ENCODE assay signal across 9 cellular contexts in the genomic region with DNA sequence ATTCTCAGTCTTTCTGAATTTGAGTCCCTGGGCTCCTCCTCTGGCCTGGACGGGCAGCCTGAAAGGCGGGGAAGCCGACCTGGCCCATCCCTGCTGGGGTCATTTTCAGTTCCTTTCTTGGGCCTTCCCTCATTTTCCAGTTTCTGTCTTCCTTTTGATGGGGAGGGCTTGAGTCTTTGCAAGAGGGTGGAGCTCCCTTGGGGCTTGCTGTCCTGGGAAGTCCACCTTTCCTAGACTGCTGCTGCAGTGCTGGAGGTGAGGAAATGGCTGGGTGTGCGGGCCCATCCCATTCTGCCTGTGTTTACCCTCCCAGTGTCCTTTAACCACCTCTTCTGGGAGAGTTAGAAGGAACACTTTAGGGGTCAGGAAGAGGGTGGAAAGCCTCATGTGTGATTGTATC. TPM values are rescaled to one million over a fixed set of nuclear protein-coding genes. Genes with fewer than 3 reads are reported as not detected.
DNase-seq lines count a peak whose midpoint lies in the region; ATAC-seq lines count a peak whose summit lies in the region.
"Had no signal": no experiment of that assay in that cellular context is flagged by ENCODE, and none has a peak within 500 bp of the region (broad histone marks: within the 10 kb centered on the region; RNA-seq: fewer than 3 reads in every experiment).

No MANE protein-coding gene starts in this region.

- H3K4me3 Mint-ChIP-seq in T-helper 17 cell, result peak overlapping the region; percentile 82

- no peaks in the 10 kb centered on the region for H3K9me3 ChIP-seq in GM23248 (ENCODE audit: low read depth)
- H3K9me3 ChIP-seq in T-helper 17 cell (ENCODE audit: control insufficient read depth, low read length, poor library complexity, severe bottlenecking), result no peaks in the 10 kb centered on the region

- H3K27ac Mint-ChIP-seq in T-helper 17 cell, result no peak overlapping the region

- H3K36me3 ChIP-seq in GM23248 (ENCODE audit: low read depth), result no peaks in the 10 kb centered on the region

- H3K4me2 ChIP-seq in GM23248 (ENCODE audit: unreplicated experiment), result peak overlapping the region; percentile 62

- intact Hi-C loops in left ventricle myocardium superior (cut with micrococcal nuclease), result no loop called here
- intact Hi-C loops in sciatic nerve (cut with DNase I), result no loop called here

- 0 out of 2 replicates have a peak, but pooled peaks cover 6% of the 10 kb centered on the region for H3F3A ChIP-seq in GM23248 (ENCODE audit: insufficient read depth)

- H3K9me2 ChIP-seq in GM23248 (ENCODE audit: insufficient read depth), result no peaks in the 10 kb centered on the region

- in situ Hi-C loops in GM23248 (cut with MboI), result no loop called here

- peak overlapping the region; percentile 70; the same call in 1 of the 2 replicates for H3K4me3 ChIP-seq in GM23248

- WGBS in GM23248 (ENCODE audit: low coverage in 1 of 2, low lambda C conversion rate in 2 of 2, missing lambda C conversion rate in 2 of 2), 2 experiments, result 96 to 99% methylated on average over 4 of the region's 4 CpGs

- no peaks in the 10 kb centered on the region for H3K4me1 Mint-ChIP-seq in T-helper 17 cell

- ATAC-seq in T-helper 17 cell, result no peak
- peak; percentile 19 for ATAC-seq in left ventricle myocardium superior
- peak; percentile 48 for ATAC-seq in sciatic nerve

- H3K9ac ChIP-seq in GM23248, result no peak overlapping the region

- H3K79me2 ChIP-seq in GM23248 (ENCODE audit: insufficient read depth), result no peaks in the 10 kb centered on the region

- no peaks in the 10 kb centered on the region for H3K27me3 ChIP-seq in GM23248 (replicated peaks; ENCODE audit: insufficient read depth)

- peaks cover 28% of the 10 kb centered on the region for H3K27me3 Mint-ChIP-seq in T-helper 17 cell

- DNase-seq in GM23248, result no peak
- DNase-seq in T-helper 17 cell, result no peak
- DNase-seq in left ventricle myocardium superior, result no peak
- DNase-seq in sciatic nerve (ENCODE audit: low spot score), result no peak
- no peak for DNase-seq in NAMALWA (ENCODE audit: low spot score)
- DNase-seq in hypothalamus (lab: John Stamatoyannopoulos, UW), result no peak
- no peak for DNase-seq in NCI-H128 (lab: John Stamatoyannopoulos, UW; ENCODE audit: unreplicated experiment)
- DNase-seq in D341Med (ENCODE audit: low spot score), result no peak
- DNase-seq: Kasumi-1 had no signal

- no peak overlapping the region for H2AFZ ChIP-seq in GM23248

- no peak overlapping the region for H3K27ac ChIP-seq in GM23248

- H3K4me1 ChIP-seq in GM23248 (ENCODE audit: insufficient read depth), result no peaks in the 10 kb centered on the region

- H3K36me3 Mint-ChIP-seq in T-helper 17 cell (ENCODE audit: low read depth), result peaks cover 2% of the 10 kb centered on the region

- H4K20me1 ChIP-seq in GM23248 (ENCODE audit: insufficient read depth), result no peaks in the 10 kb centered on the region

RNA-seq across cellular contexts. Expression of a gene that starts 40.4 kb away (rescaled TPM):
- total RNA-seq in GM23248 (2014; rRNA removed; shearing (Covaris generic)), result 103 and 112 TPM in 2 replicates
- 60.0 and 60.5 TPM in 2 replicates for polyA plus RNA-seq in GM23248 (2016; fragmentation: Nextera tagmentation; extraction: Ambion mirVana)
- not detected for total RNA-seq in T-helper 17 cell
- 12.2 TPM for total RNA-seq in left ventricle myocardium superior
- total RNA-seq in sciatic nerve, result 9.1 TPM

Comparison
In these comparisons a context has a peak if more than half of its experiments do, and no peak if none do; other contexts are left out.
1. RNA of a gene that starts 40.4 kb away (total RNA-seq): 103 to 112 TPM in GM23248, 12.2 TPM in left ventricle myocardium superior (single experiment) and 9.1 TPM in sciatic nerve (single experiment); not detected in T-helper 17 cell; every median in the first group is over 10 times any median in the second.